ENCODE assay signal across 18 cellular contexts in the genomic region with DNA sequence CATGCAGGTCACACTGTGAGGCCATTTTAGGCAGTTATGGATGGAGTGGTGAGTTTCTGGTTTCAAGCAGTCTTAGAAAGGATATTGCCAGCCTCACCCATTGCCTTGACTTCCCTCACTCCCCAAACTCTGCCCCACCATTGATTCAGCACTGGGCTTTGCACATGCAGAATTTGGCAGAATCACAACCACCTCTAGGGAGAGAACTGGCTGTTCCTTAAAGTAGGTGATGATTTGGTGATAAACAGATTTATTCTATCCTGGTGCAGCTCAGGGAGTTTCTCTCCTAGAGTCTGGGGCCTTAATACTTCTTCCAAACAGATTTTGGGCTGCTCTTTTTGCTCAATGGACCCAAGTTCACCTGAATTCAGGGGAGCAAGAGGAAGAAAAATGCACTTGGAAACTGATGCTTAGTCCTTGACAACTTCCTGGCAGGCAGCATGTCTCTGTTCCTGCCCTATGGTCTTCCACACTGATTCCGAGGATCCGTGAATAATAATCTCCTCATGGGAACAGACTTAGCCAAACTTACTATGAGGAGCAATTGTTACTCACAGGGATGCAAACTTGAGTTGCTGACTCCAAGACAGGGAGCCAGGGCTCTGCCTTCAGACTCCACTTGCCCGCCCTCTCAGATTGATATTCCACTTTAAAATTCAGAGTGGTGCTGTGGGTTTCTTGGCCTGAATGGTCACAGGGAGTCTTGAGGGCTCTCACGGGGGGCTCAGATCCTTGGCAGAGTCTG.
DNase-seq lines count a peak whose midpoint lies in the region; ATAC-seq and TF ChIP-seq lines count a peak whose summit lies in the region.
"Had no signal": no experiment of that assay in that cellular context is flagged by ENCODE, and none has a peak within 500 bp of the region (broad histone marks: within the 10 kb centered on the region; RNA-seq: fewer than 3 reads in every experiment).

No MANE protein-coding gene starts in this region.

- no peaks in the 10 kb centered on the region for H3K79me2 ChIP-seq in GM23338 (replicated peaks; ENCODE audit: insufficient read depth)

- H3K9me3 Mint-ChIP-seq in GM23338 (no peaks in the 10 kb centered on the region), brain (no peaks in the 10 kb centered on the region)
- no peaks in the 10 kb centered on the region for H3K9me3 Mint-ChIP-seq in effector memory CD8-positive, alpha-beta T cell
- H3K9me3 Mint-ChIP-seq: dendritic cell treated with granulocyte-macrophage colony-stimulating factor and Interleukin-4, amounts not matched to agents 40 ng/mL and 50 ng/mL, for 4 days; memory B cell had no signal

- H3K27me3 ChIP-seq in GM23338 (ENCODE audit: insufficient read depth) (no peaks in the 10 kb centered on the region), lower lobe of right lung (ENCODE audit: low read depth) (no peaks in the 10 kb centered on the region), suprapubic skin (no peaks in the 10 kb centered on the region)
- H3K27me3 ChIP-seq: neutrophil had no signal

- no peaks in the 10 kb centered on the region for H3K9me3 ChIP-seq in lower lobe of right lung
- no peaks in the 10 kb centered on the region for H3K9me3 ChIP-seq in suprapubic skin
- H3K9me3 ChIP-seq: neutrophil had no signal

- H3K9me2 ChIP-seq in GM23338 (ENCODE audit: insufficient read depth) = no peaks in the 10 kb centered on the region; the same call in 1 of the 2 replicates

- H3K4me1 ChIP-seq in GM23338 (ENCODE audit: insufficient read depth) (peaks cover 5% of the 10 kb centered on the region), lower lobe of right lung (peaks cover 29% of the 10 kb centered on the region), suprapubic skin (peaks cover 31% of the 10 kb centered on the region)

- H3K36me3 Mint-ChIP-seq in GM23338 (ENCODE audit: low read depth) (no peaks in the 10 kb centered on the region), brain (no peaks in the 10 kb centered on the region)
- peaks cover 28% of the 10 kb centered on the region for H3K36me3 Mint-ChIP-seq in effector memory CD8-positive, alpha-beta T cell (ENCODE audit: insufficient read depth)
- H3K36me3 Mint-ChIP-seq: memory B cell had no signal

- peak overlapping the region; percentile 69; the same call in 1 of the 2 replicates for H2AFZ ChIP-seq in GM23338

- H3K27me3 Mint-ChIP-seq in GM23338 (ENCODE audit: insufficient read depth, low read depth, poor library complexity) (peaks cover 6% of the 10 kb centered on the region), brain (peaks cover 5% of the 10 kb centered on the region)
- no peaks in the 10 kb centered on the region for H3K27me3 Mint-ChIP-seq in effector memory CD8-positive, alpha-beta T cell
- H3K27me3 Mint-ChIP-seq: activated CD8-positive, alpha-beta memory T cell treated with anti-CD3 and anti-CD28 coated beads, Interleukin-2, amount 10 ng/mL, durations not matched to agents 7 days and 5 days; dendritic cell treated with granulocyte-macrophage colony-stimulating factor and Interleukin-4, amounts not matched to agents 40 ng/mL and 50 ng/mL, for 4 days; T-helper 17 cell had no signal

- H3K4me1 Mint-ChIP-seq in GM23338 = peaks cover 34% of the 10 kb centered on the region
- H3K4me1 Mint-ChIP-seq in brain = peaks cover 71% of the 10 kb centered on the region
- H3K4me1 Mint-ChIP-seq in effector memory CD8-positive, alpha-beta T cell (ENCODE audit: low read depth in 2 of 2) = peaks cover under 1 to 3% of the 10 kb centered on the region in 2 donors
- H3K4me1 Mint-ChIP-seq: memory B cell had no signal

- no peak overlapping the region for H3K4me3 ChIP-seq in GM23338
- no peak overlapping the region for H3K4me3 ChIP-seq in lower lobe of right lung
- H3K4me3 ChIP-seq in suprapubic skin = no peak overlapping the region
- H3K4me3 ChIP-seq: GM12878, skin epidermis had no signal

- WGBS in suprapubic skin = 94% methylated on average over 4 of the region's 4 CpGs

- H3K4me3 Mint-ChIP-seq in GM23338 (no peak overlapping the region), brain (no peak overlapping the region)
- no peak overlapping the region for H3K4me3 Mint-ChIP-seq in effector memory CD8-positive, alpha-beta T cell
- H3K4me3 Mint-ChIP-seq: activated CD8-positive, alpha-beta memory T cell treated with anti-CD3 and anti-CD28 coated beads, Interleukin-2, amount 10 ng/mL, durations not matched to agents 7 days and 5 days; dendritic cell treated with granulocyte-macrophage colony-stimulating factor and Interleukin-4, amounts not matched to agents 40 ng/mL and 50 ng/mL, for 4 days; memory B cell; T-helper 17 cell had no signal

- TF ChIP-seq CTCF in GM23338 (conservative IDR thresholded peaks at IDR 0.05; ENCODE audit: low read depth in 2 of 2) = no peak
- TF ChIP-seq CTCF in brain (conservative IDR thresholded peaks at IDR 0.05) = no peak
- TF ChIP-seq CTCF in lower lobe of right lung (IDR thresholded peaks at IDR 0.05) = no peak
- no peak for TF ChIP-seq CTCF in suprapubic skin (IDR thresholded peaks at IDR 0.05)

- H3K36me3 ChIP-seq in GM23338 (ENCODE audit: insufficient read depth) (no peaks in the 10 kb centered on the region), lower lobe of right lung (peaks cover 21% of the 10 kb centered on the region), suprapubic skin (peaks cover 13% of the 10 kb centered on the region)
- H3K36me3 ChIP-seq: neutrophil had no signal

- H3K27ac Mint-ChIP-seq in GM23338 = no peak overlapping the region
- peak overlapping the region in 3 of 5 experiments; percentile 37 to 76 (median 53) for H3K27ac Mint-ChIP-seq in brain
- peak overlapping the region in 1 of 2 donors; percentile 41 for H3K27ac Mint-ChIP-seq in effector memory CD8-positive, alpha-beta T cell
- H3K27ac Mint-ChIP-seq: activated CD8-positive, alpha-beta memory T cell treated with anti-CD3 and anti-CD28 coated beads, Interleukin-2, amount 10 ng/mL, durations not matched to agents 7 days and 5 days; dendritic cell treated with granulocyte-macrophage colony-stimulating factor and Interleukin-4, amounts not matched to agents 40 ng/mL and 50 ng/mL, for 4 days; memory B cell; T-helper 17 cell had no signal

- TF ChIP-seq POLR2A in suprapubic skin (IDR thresholded peaks at IDR 0.05) = no peak

- intact Hi-C loops in lower lobe of right lung (cut with DNase I) = no loop called here

- H3F3A ChIP-seq in GM23338 (replicated peaks; ENCODE audit: low read depth) = no peaks in the 10 kb centered on the region

- DNase-seq in GM23338 (ENCODE audit: low spot score) (no peak), lower lobe of right lung (no peak), suprapubic skin (ENCODE audit: low spot score in 2 of 2) (no peak), dedifferentiated amniotic fluid mesenchymal stem cell (ENCODE audit: extremely low spot score) (no peak)
- no peak for DNase-seq in effector memory CD8-positive, alpha-beta T cell
- DNase-seq in stimulated activated CD4-positive, alpha-beta T cell treated with anti-CD3 and anti-CD28 coated beads, Interleukin-1b, Interleukin-23, amount 100 ng/mL, for 48 hours = no peak
- DNase-seq: activated CD4-positive, alpha-beta T cell treated with anti-CD3 and anti-CD28 coated beads for 1 hour; activated CD8-positive, alpha-beta memory T cell treated with anti-CD3 and anti-CD28 coated beads, Interleukin-2, amount 10 ng/mL, durations not matched to agents 7 days and 5 days; NCI-H1436 treated with DMSO at 0.1 percent for 48 hours; T-helper 17 cell had no signal

- H3K4me2 ChIP-seq in GM23338 = no peak overlapping the region

- no peak for TF ChIP-seq EP300 in suprapubic skin (IDR thresholded peaks at IDR 0.05)

- H4K20me1 ChIP-seq in GM23338 (replicated peaks; ENCODE audit: insufficient read depth) = no peaks in the 10 kb centered on the region

- H3K27ac ChIP-seq in GM23338 (ENCODE audit: low read depth) (no peak overlapping the region), lower lobe of right lung (peak overlapping the region; percentile 44), suprapubic skin (peak overlapping the region; percentile 2)
- H3K27ac ChIP-seq: epithelial cell of prostate, neutrophil had no signal

- ATAC-seq in GM23338 (no peak), lower lobe of right lung (peak; percentile 5 to 23), HG02759 (IDR thresholded peaks at IDR 0.05; ENCODE audit: unreplicated experiment) (no peak)
- ATAC-seq in effector memory CD8-positive, alpha-beta T cell (replicated peaks) = no peak
- ATAC-seq: activated CD8-positive, alpha-beta memory T cell treated with anti-CD3 and anti-CD28 coated beads, Interleukin-2, amount 10 ng/mL, durations not matched to agents 7 days and 5 days; GM12878; T-helper 17 cell had no signal

TF ChIP-seq in GM23338, 12 proteins besides CTCF, POLR2A, EP300 and RAD21 (continues in another document):
- TF ChIP-seq POLR2AphosphoS5 (IDR thresholded peaks at IDR 0.05; ENCODE audit: low read depth) (no peak), STAT1 (IDR thresholded peaks at IDR 0.05; ENCODE audit: unreplicated experiment) (no peak), EZH2phosphoT487 (IDR thresholded peaks at IDR 0.05; ENCODE audit: unreplicated experiment) (no peak), JUNB (IDR thresholded peaks at IDR 0.05; ENCODE audit: unreplicated experiment) (no peak)

Comparison
In these comparisons a context has a peak if more than half of its experiments do, and no peak if none do; other contexts are left out.
1. ATAC-seq: peak in lower lobe of right lung (2 of 2); none in GM23338 (single experiment), effector memory CD8-positive, alpha-beta T cell (single experiment) and HG02759 (single experiment).